In the genomic region with DNA sequence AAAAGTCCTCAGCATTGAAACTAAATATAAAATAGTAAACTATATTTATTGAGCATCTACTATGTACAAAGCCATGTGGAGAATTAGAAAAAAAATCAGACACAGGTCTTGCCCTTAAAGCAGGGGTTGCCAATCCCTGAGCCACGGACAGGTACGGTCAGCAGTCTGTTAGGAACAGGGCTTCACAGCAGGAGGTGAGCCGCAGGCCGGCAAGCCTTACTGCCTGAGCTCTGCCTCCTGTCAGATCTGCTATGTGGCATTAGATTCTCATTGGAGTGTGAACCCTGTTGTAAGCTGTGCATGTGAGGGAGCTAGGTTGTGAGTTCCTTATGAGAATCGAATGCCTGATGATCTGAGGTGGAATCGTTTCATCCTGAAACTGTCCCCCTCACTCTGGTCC, we compare ENCODE assay signal across 29 cellular contexts. TPM values are rescaled to one million over a fixed set of nuclear protein-coding genes. Genes with fewer than 3 reads are reported as not detected.
"Had no signal": no experiment of that assay in that cellular context is flagged by ENCODE, and none has a peak within 500 bp of the region (broad histone marks: within the 10 kb centered on the region; RNA-seq: fewer than 3 reads in every experiment).

No MANE protein-coding gene starts in this region.

- H3K9me3 ChIP-seq: adrenal gland, breast epithelium, MG63, Peyer's patch, SJCRH30, SK-N-SH had no signal

- H3K27ac Mint-ChIP-seq: activated CD8-positive, alpha-beta T cell treated with anti-CD3 and anti-CD28 coated beads, Interleukin-2, amount 10 ng/mL, durations not matched to agents 7 days and 5 days; activated naive CD8-positive, alpha-beta T cell treated with anti-CD3 and anti-CD28 coated beads, Interleukin-2, amount 10 ng/mL, durations not matched to agents 7 days and 5 days had no signal

- H3K36me3 Mint-ChIP-seq: activated naive CD8-positive, alpha-beta T cell treated with anti-CD3 and anti-CD28 coated beads, Interleukin-2, amount 10 ng/mL, durations not matched to agents 7 days and 5 days had no signal

- H3K4me3 ChIP-seq: adrenal gland, breast epithelium, MG63, Peyer's patch, SJCRH30 had no signal

- ATAC-seq: activated CD8-positive, alpha-beta T cell treated with anti-CD3 and anti-CD28 coated beads, Interleukin-2, amount 10 ng/mL, durations not matched to agents 7 days and 5 days had no signal

- H3K27ac ChIP-seq: adrenal gland, breast epithelium, Peyer's patch, RWPE1, SJCRH30 had no signal

- H3K4me1 ChIP-seq: Peyer's patch, SJCRH30 had no signal

- H3K4me2 ChIP-seq: SK-N-SH had no signal

- H3K9ac ChIP-seq: SK-N-SH had no signal

- DNase-seq: activated CD4-positive, alpha-beta T cell treated with anti-CD3 and anti-CD28 coated beads for 48 hours; activated CD4-positive, alpha-beta T cell treated with anti-CD3 and anti-CD28 coated beads, Interleukin-2, amount 50 U/mL, for 4 hours; activated CD4-positive, CD25-positive, alpha-beta regulatory T cell treated with anti-CD3 and anti-CD28 coated beads, Interleukin-2, amount 50 U/mL, for 72 hours; activated CD8-positive, alpha-beta memory T cell treated with anti-CD3 and anti-CD28 coated beads, Interleukin-2, amount 50 U/mL, for 48 hours; activated CD8-positive, alpha-beta T cell treated with anti-CD3 and anti-CD28 coated beads, Interleukin-2, amount 10 ng/mL, durations not matched to agents 7 days and 5 days; activated naive CD4-positive, alpha-beta T cell treated with anti-CD3 and anti-CD28 coated beads, Interleukin-2, amount 50 U/mL, for 16 hours; activated naive CD8-positive, alpha-beta T cell treated with anti-CD3 and anti-CD28 coated beads, Interleukin-2, amount 10 ng/mL, durations not matched to agents 7 days and 5 days; activated T-cell treated with anti-CD3 and anti-CD28 coated beads, Interleukin-2, amount 50 U/mL, for 1 hour; adrenal gland; anterior cingulate cortex; caudate nucleus; MG63; NCI-H1105; NCI-H1436; NCI-H1694 treated with DMSO at 0.1 percent for 48 hours; NCI-H2029 treated with DMSO at 0.1 percent for 48 hours; NCI-H345; NCI-H510A; NCI-H526 treated with DMSO at 0.1 percent for 48 hours; NK-92 treated with Interleukin-12 subunit alpha and Interleukin-12 subunit beta, amount 100 ng/mL, for 24 hours; Peyer's patch; Right ventricle myocardium superior; SJCRH30; SK-N-SH; T-helper 1 cell had no signal

- H3K27me3 ChIP-seq: adrenal gland, breast epithelium, MG63, Peyer's patch, SJCRH30 had no signal

- H3K4me1 Mint-ChIP-seq: activated naive CD8-positive, alpha-beta T cell treated with anti-CD3 and anti-CD28 coated beads, Interleukin-2, amount 10 ng/mL, durations not matched to agents 7 days and 5 days had no signal

- H3K9me3 Mint-ChIP-seq: activated naive CD8-positive, alpha-beta T cell treated with anti-CD3 and anti-CD28 coated beads, Interleukin-2, amount 10 ng/mL, durations not matched to agents 7 days and 5 days had no signal

- H3K4me3 Mint-ChIP-seq: activated CD8-positive, alpha-beta T cell treated with anti-CD3 and anti-CD28 coated beads, Interleukin-2, amount 10 ng/mL, durations not matched to agents 7 days and 5 days; activated naive CD8-positive, alpha-beta T cell treated with anti-CD3 and anti-CD28 coated beads, Interleukin-2, amount 10 ng/mL, durations not matched to agents 7 days and 5 days had no signal

- H3K9me2 ChIP-seq: SK-N-SH had no signal

- H3K36me3 ChIP-seq: adrenal gland, breast epithelium, MG63, Peyer's patch, SJCRH30 had no signal

RNA-seq across cellular contexts. Expression of gene RAG2, which starts 2.1 kb away (rescaled TPM):
- total RNA-seq: activated CD8-positive, alpha-beta T cell treated with anti-CD3 and anti-CD28 coated beads, Interleukin-2, amount 10 ng/mL, durations not matched to agents 7 days and 5 days; activated naive CD8-positive, alpha-beta T cell treated with anti-CD3 and anti-CD28 coated beads, Interleukin-2, amount 10 ng/mL, durations not matched to agents 7 days and 5 days; adrenal gland; breast epithelium; cerebellum; Peyer's patch; Right ventricle myocardium superior; T-helper 2 cell treated with Interferon-gamma antibody and Interleukin-4, amounts not matched to agents 100 ng/mL and 5 ng/mL, for 36 hours had no signal
- polyA plus RNA-seq: adrenal gland had no signal
